12 cellular contexts compared by ENCODE assay signal in genomic region chr1:147078606-147079399, GRCh38.
DNase-seq lines count a peak whose midpoint lies in the region; ATAC-seq, FAIRE-seq and TF ChIP-seq lines count a peak whose summit lies in the region.
"Had no signal": no experiment of that assay in that cellular context is flagged by ENCODE, and none has a peak within 500 bp of the region (broad histone marks: within the 10 kb centered on the region; RNA-seq: fewer than 3 reads in every experiment).

No MANE protein-coding gene starts in this region.

- no peak overlapping the region for H3K27ac ChIP-seq in endothelial cell of umbilical vein (ENCODE audit: insufficient read depth, low read depth, low read length)
- H3K27ac ChIP-seq: esophagus muscularis mucosa, SJCRH30 had no signal

- DNase-seq in activated T-cell treated with anti-CD3 and anti-CD28 coated beads, Interleukin-2, amount 50 U/mL, for 1 hour: peak; percentile 23
- DNase-seq in activated T-cell treated with anti-CD3 and anti-CD28 coated beads for 4 hours: no peak
- DNase-seq in T-helper 17 cell: no peak
- DNase-seq in endothelial cell of umbilical vein (ENCODE audit: low read depth, low spot score): no peak
- no peak for DNase-seq in progenitor cell of endocrine pancreas (ENCODE audit: low spot score, unreplicated experiment)
- no peak for DNase-seq in NCI-H345 (lab: John Stamatoyannopoulos, UW)
- DNase-seq: SJCRH30 had no signal

- dilution Hi-C loops in endothelial cell of umbilical vein (cut with MboI; ENCODE audit: extremely low pct_ligation_motif_present, low sequenced_read_pairs): no loop called here

- POLR2A ChIA-PET in endothelial cell of umbilical vein (lab: Charles Lee): no interaction called here

- H3K27me3 Mint-ChIP-seq in T-helper 17 cell: peaks cover 95% of the 10 kb centered on the region
- peaks cover 95% of the 10 kb centered on the region for H3K27me3 Mint-ChIP-seq in progenitor cell of endocrine pancreas

- H3K4me3 ChIP-seq in endothelial cell of umbilical vein (replicated peaks in 1 of 3; ENCODE audit: insufficient read depth in 1 of 3, low read depth in 1 of 3, low read length in 3 of 3): no peak overlapping the region
- H3K4me3 ChIP-seq: lung, SJCRH30 had no signal

- H3K9ac ChIP-seq in endothelial cell of umbilical vein (replicated peaks; ENCODE audit: extremely low read depth, insufficient read depth, low read length): no peak overlapping the region

- no peak for ATAC-seq in T-helper 17 cell
- no peak for ATAC-seq in HG03097 (IDR thresholded peaks at IDR 0.05; ENCODE audit: low FRiP score, unreplicated experiment)
- ATAC-seq in GM18517 (IDR thresholded peaks at IDR 0.05; ENCODE audit: unreplicated experiment): no peak
- ATAC-seq: HCT116 had no signal

- TF ChIP-seq POLR2A in endothelial cell of umbilical vein (IDR thresholded peaks at IDR 0.05; ENCODE audit: low read depth, low read length): no peak

- H3K4me2 ChIP-seq in endothelial cell of umbilical vein (ENCODE audit: insufficient read depth, low read length): no peak overlapping the region

- TF ChIP-seq CTCF in endothelial cell of umbilical vein (IDR thresholded peaks at IDR 0.05; ENCODE audit: extremely low read depth in 1 of 2, insufficient read depth in 1 of 2, low read depth in 1 of 2, low read length in 2 of 2) (no peak), progenitor cell of endocrine pancreas (IDR thresholded peaks at IDR 0.05; ENCODE audit: unreplicated experiment) (no peak)

- no TSS peak for BruUV-seq in endothelial cell of umbilical vein (replicated peaks; lab: Mats Ljungman, UMichigan)

- H3K4me1 ChIP-seq in endothelial cell of umbilical vein (ENCODE audit: control insufficient read depth, extremely low read depth, insufficient read depth, low read length): no peaks in the 10 kb centered on the region
- H3K4me1 ChIP-seq: SJCRH30 had no signal

- no peak overlapping the region for H2AFZ ChIP-seq in endothelial cell of umbilical vein (ENCODE audit: low read depth, low read length)

- H3K4me3 Mint-ChIP-seq in T-helper 17 cell (peak overlapping the region; percentile 80), progenitor cell of endocrine pancreas (ENCODE audit: low read depth) (peak overlapping the region; percentile 65)

- intact Hi-C loops in endothelial cell of umbilical vein (cut with micrococcal nuclease): no loop called here

- peaks cover 30% of the 10 kb centered on the region for H3K4me1 Mint-ChIP-seq in T-helper 17 cell
- H3K4me1 Mint-ChIP-seq in progenitor cell of endocrine pancreas (ENCODE audit: low read depth): peaks cover 11% of the 10 kb centered on the region

- no peaks in the 10 kb centered on the region for H3K79me2 ChIP-seq in endothelial cell of umbilical vein (ENCODE audit: control insufficient read depth, insufficient read depth, low read length)

- peaks cover 5% of the 10 kb centered on the region for H3K9me3 Mint-ChIP-seq in progenitor cell of endocrine pancreas (ENCODE audit: low read depth)

- H3K27me3 ChIP-seq in endothelial cell of umbilical vein (ENCODE audit: control insufficient read depth in 2 of 2, insufficient read depth in 2 of 2, low read length in 2 of 2): peaks cover 78 to 85% of the 10 kb centered on the region in 2 experiments
- H3K27me3 ChIP-seq: SJCRH30 had no signal

- H4K20me1 ChIP-seq in endothelial cell of umbilical vein (replicated peaks; ENCODE audit: control insufficient read depth, extremely low read depth, insufficient read depth, low read length): no peaks in the 10 kb centered on the region

- H3K27ac Mint-ChIP-seq in T-helper 17 cell (no peak overlapping the region), progenitor cell of endocrine pancreas (no peak overlapping the region)

- H3K36me3 Mint-ChIP-seq in T-helper 17 cell (ENCODE audit: low read depth) (peaks cover 10% of the 10 kb centered on the region), progenitor cell of endocrine pancreas (ENCODE audit: insufficient read depth) (peaks cover 1% of the 10 kb centered on the region)

- CTCF ChIA-PET in endothelial cell of umbilical vein (lab: Charles Lee): no interaction called here

- peaks cover 3% of the 10 kb centered on the region for H3K9me3 ChIP-seq in T-helper 17 cell (ENCODE audit: control insufficient read depth, low read length, poor library complexity, severe bottlenecking)
- no peaks in the 10 kb centered on the region for H3K9me3 ChIP-seq in endothelial cell of umbilical vein (replicated peaks; ENCODE audit: control insufficient read depth, insufficient read depth, low read length)
- H3K9me3 ChIP-seq: esophagus muscularis mucosa, SJCRH30 had no signal

- no peak for FAIRE-seq in endothelial cell of umbilical vein (lab: Jason Lieb, UNC)

- no peaks in the 10 kb centered on the region for H3K9me1 ChIP-seq in endothelial cell of umbilical vein (replicated peaks; ENCODE audit: control insufficient read depth, extremely low read depth, insufficient read depth, low read length)

- no peaks in the 10 kb centered on the region for H3K36me3 ChIP-seq in endothelial cell of umbilical vein (ENCODE audit: control insufficient read depth in 2 of 2, extremely low read depth in 1 of 2, insufficient read depth in 2 of 2, low read length in 2 of 2)
- H3K36me3 ChIP-seq: esophagus muscularis mucosa, SJCRH30 had no signal

TF ChIP-seq in endothelial cell of umbilical vein, 7 proteins besides CTCF, POLR2A, EP300 and RAD21:
- TF ChIP-seq MYC (IDR thresholded peaks at IDR 0.05; ENCODE audit: low read depth, low read length) (no peak), EZH2 (IDR thresholded peaks at IDR 0.05; ENCODE audit: borderline replicate concordance, low read depth, low read length, severe bottlenecking) (peak; percentile 69)
